In the genomic region with DNA sequence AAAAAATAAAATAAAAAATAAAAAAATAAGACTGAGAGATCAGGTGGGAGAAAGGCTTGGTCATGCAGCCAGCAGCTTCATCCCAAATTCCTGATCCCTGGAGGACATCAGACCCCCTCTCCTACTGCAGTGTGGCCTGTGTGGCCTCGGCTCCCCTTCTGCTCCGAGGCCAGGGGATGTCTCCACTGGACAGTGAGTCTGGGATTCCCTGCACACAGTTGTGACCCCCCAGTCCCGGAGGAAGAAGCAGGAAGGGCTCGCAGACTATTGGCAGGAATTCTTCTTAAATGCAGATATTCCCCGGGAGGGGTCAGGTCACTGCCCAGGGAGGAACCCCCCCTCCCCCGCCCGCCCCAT, we compare ENCODE assay signal across 8 cellular contexts. TPM values are rescaled to one million over a fixed set of nuclear protein-coding genes. Genes with fewer than 3 reads are reported as not detected.
DNase-seq lines count a peak whose midpoint lies in the region; ATAC-seq, FAIRE-seq and TF ChIP-seq lines count a peak whose summit lies in the region.

No MANE protein-coding gene starts in this region.

- H3K9ac ChIP-seq in GM23248 (no peak overlapping the region), skeletal muscle tissue (ENCODE audit: low read depth in 1 of 3, low read length in 3 of 3) (no peak overlapping the region)

- H3K4me1 ChIP-seq in GM23248 (ENCODE audit: insufficient read depth) (no peaks in the 10 kb centered on the region), RWPE2 (ENCODE audit: insufficient read depth, poor library complexity, severe bottlenecking) (peaks cover 2% of the 10 kb centered on the region), skeletal muscle tissue (ENCODE audit: control insufficient read depth in 3 of 3, insufficient read depth in 3 of 3, low read length in 3 of 3) (peaks cover 6 to 8% (median 6%) of the 10 kb centered on the region in 3 donors), small intestine (ENCODE audit: control insufficient read depth in 2 of 2, insufficient read depth in 1 of 2, low read depth in 1 of 2, low read length in 1 of 2) (no peaks in the 10 kb centered on the region)

- H3K27ac ChIP-seq in GM23248 (no peak overlapping the region), RWPE2 (ENCODE audit: poor library complexity, severe bottlenecking) (no peak overlapping the region), skeletal muscle tissue (ENCODE audit: low read depth, low read length) (no peak overlapping the region), small intestine (ENCODE audit: low read depth in 1 of 2, low read length in 1 of 2) (no peak overlapping the region)

- DNase-seq in GM23248 (no peak), RWPE2 (ENCODE audit: low spot score) (no peak), left cardiac atrium (no peak), small intestine (no peak), NCI-H345 treated with DMSO at 0.1 percent for 48 hours (lab: John Stamatoyannopoulos, UW; ENCODE audit: unreplicated experiment) (no peak)

- no peak for TF ChIP-seq CTCF in RWPE2 (IDR thresholded peaks at IDR 0.05; ENCODE audit: poor library complexity, severe bottlenecking)

- no peaks in the 10 kb centered on the region for H3F3A ChIP-seq in GM23248 (ENCODE audit: insufficient read depth)

- H3K27me3 ChIP-seq in GM23248 (replicated peaks; ENCODE audit: insufficient read depth), result no peaks in the 10 kb centered on the region
- no peaks in the 10 kb centered on the region for H3K27me3 ChIP-seq in RWPE2 (ENCODE audit: insufficient read depth, poor library complexity, severe bottlenecking)
- H3K27me3 ChIP-seq in skeletal muscle tissue (ENCODE audit: control insufficient read depth in 3 of 3, insufficient read depth in 3 of 3, low read length in 3 of 3), result no peaks in the 10 kb centered on the region
- no peaks in the 10 kb centered on the region for H3K27me3 ChIP-seq in small intestine (ENCODE audit: control insufficient read depth in 2 of 2, insufficient read depth in 2 of 2, low read length in 2 of 2)

- no peaks in the 10 kb centered on the region for H3K79me2 ChIP-seq in GM23248 (ENCODE audit: insufficient read depth)

- intact Hi-C loops in left cardiac atrium (cut with DNase I), result no loop called here

- ATAC-seq in RWPE2 (ENCODE audit: low read depth) (peak; percentile 20), left cardiac atrium (peak; percentile 4 to 39), GM18861 (IDR thresholded peaks at IDR 0.05; ENCODE audit: unreplicated experiment) (no peak), GM21528 (IDR thresholded peaks at IDR 0.05; ENCODE audit: low FRiP score, unreplicated experiment) (no peak)

- peak overlapping the region; percentile 79; the same call in 1 of the 2 replicates for H3K4me3 ChIP-seq in GM23248
- H3K4me3 ChIP-seq in RWPE2 (ENCODE audit: severe bottlenecking), result peak overlapping the region; percentile 99
- peak overlapping the region; percentile 29 to 80 (median 76) for H3K4me3 ChIP-seq in skeletal muscle tissue (ENCODE audit: low read length in 3 of 3)
- no peak overlapping the region for H3K4me3 ChIP-seq in small intestine (ENCODE audit: low read depth in 1 of 2, low read length in 2 of 2)

- H3K9me2 ChIP-seq in GM23248 (ENCODE audit: insufficient read depth), result no peaks in the 10 kb centered on the region

- H4K20me1 ChIP-seq in GM23248 (ENCODE audit: insufficient read depth), result no peaks in the 10 kb centered on the region

- in situ Hi-C loops in GM23248 (cut with MboI), result no loop called here

- H2AFZ ChIP-seq in GM23248, result 0 out of 2 replicates have a peak overlapping the region, but pooled peaks have one; percentile 16

- FAIRE-seq in small intestine (lab: Jason Lieb, UNC), result no peak

- H3K36me3 ChIP-seq in GM23248 (ENCODE audit: low read depth) (no peaks in the 10 kb centered on the region), RWPE2 (ENCODE audit: low read depth) (peaks cover under 1% of the 10 kb centered on the region; the same call in 1 of the 2 replicates), skeletal muscle tissue (ENCODE audit: control insufficient read depth in 3 of 3, insufficient read depth in 3 of 3, low read length in 3 of 3) (no peaks in the 10 kb centered on the region), small intestine (ENCODE audit: control insufficient read depth in 2 of 2, insufficient read depth in 2 of 2, low read length in 2 of 2) (no peaks in the 10 kb centered on the region)

- peak overlapping the region; percentile 88 for H3K4me2 ChIP-seq in GM23248 (ENCODE audit: unreplicated experiment)

- WGBS in GM23248 (ENCODE audit: low coverage in 1 of 2, low lambda C conversion rate in 2 of 2, missing lambda C conversion rate in 2 of 2), 2 experiments, result 3 to 6% methylated on average over 5 to 7 of the region's 7 CpGs
- 2 to 4% (median 4%) methylated on average over 7 of the region's 7 CpGs for WGBS in small intestine, 3 donors

- H3K9me3 ChIP-seq in GM23248 (ENCODE audit: low read depth) (no peaks in the 10 kb centered on the region), RWPE2 (ENCODE audit: severe bottlenecking) (no peaks in the 10 kb centered on the region), skeletal muscle tissue (ENCODE audit: control insufficient read depth in 3 of 3, low read length in 3 of 3) (no peaks in the 10 kb centered on the region), small intestine (ENCODE audit: control insufficient read depth, low read depth) (no peaks in the 10 kb centered on the region)

RNA-seq across cellular contexts. Expression of gene ZNF627, which starts 41.9 kb away (rescaled TPM):
- total RNA-seq in GM23248 (2014; rRNA removed; shearing (Covaris generic)), result 13.3 and 13.8 TPM in 2 replicates
- polyA plus RNA-seq in GM23248 (2016; fragmentation: Nextera tagmentation; extraction: Ambion mirVana), result 7.2 and 7.7 TPM in 2 replicates
- total RNA-seq in left cardiac atrium, result 1 to 10 TPM; 5.1 to 5.4 TPM
- 30.8 TPM for total RNA-seq in skeletal muscle tissue
- 1 to 10 TPM; 3.8 to 6.8 (median 5.1) TPM for polyA plus RNA-seq in small intestine

Comparison
In these comparisons a context has a peak if more than half of its experiments do, and no peak if none do; other contexts are left out.
1. H3K4me3 ChIP-seq: peak in GM23248 (single experiment), RWPE2 (single experiment) and skeletal muscle tissue (3 of 3); none in small intestine (0 of 2).
2. ATAC-seq: peak in RWPE2 (single experiment) and left cardiac atrium (2 of 2); none in GM18861 (single experiment) and GM21528 (single experiment).